Comparison of ENCODE assay signal across 9 cellular contexts in the genomic region with DNA sequence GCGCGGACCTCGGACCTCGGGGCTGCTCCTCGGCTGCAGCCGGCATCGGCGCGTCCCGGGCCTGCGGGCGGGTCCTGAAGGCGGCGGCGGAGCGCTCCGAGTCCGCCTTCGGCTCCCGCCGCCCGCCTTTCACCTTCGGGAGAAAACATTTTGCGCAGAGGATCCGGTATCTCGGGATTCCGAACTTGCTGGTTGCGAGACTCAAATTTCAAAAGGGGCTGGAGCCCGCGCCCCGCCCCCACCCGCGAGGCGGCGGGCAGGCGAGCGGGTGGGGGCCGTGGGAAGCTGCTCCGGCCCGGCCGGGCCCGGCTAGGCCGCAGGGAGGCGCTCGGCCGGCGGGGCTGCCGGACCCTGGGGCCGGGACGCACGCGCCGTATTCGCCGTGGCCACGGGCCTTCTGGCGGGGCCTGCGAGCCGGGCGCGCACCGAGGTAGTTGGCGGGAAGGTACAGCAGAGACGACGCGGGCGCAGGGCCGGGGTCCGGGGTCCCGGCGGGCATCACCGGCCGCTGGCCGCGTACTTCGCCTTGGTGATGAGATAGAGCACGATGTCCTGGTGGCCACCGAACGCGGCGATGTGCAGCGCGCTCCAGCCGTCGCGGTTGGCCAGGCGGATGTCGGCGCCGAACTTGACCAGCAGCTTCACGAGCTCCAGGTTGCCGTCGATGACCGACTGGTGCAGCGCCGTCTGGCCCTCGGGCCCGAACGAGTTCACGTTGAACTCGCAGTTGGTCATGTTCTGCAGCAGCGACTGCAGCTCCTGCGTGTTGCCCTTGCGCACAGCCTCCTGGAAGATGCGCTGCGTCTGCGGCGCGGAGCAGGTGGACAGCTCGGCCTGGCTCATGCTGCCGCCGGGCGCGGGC. TPM values are rescaled to one million over a fixed set of nuclear protein-coding genes. Genes with fewer than 3 reads are reported as not detected.
DNase-seq lines count a peak whose midpoint lies in the region; ATAC-seq and TF ChIP-seq lines count a peak whose summit lies in the region.
"Had no signal": no experiment of that assay in that cellular context is flagged by ENCODE, and none has a peak within 500 bp of the region (broad histone marks: within the 10 kb centered on the region; RNA-seq: fewer than 3 reads in every experiment).

No MANE protein-coding gene starts in this region.

- ATAC-seq in HG03025 (IDR thresholded peaks at IDR 0.05; ENCODE audit: low FRiP score, unreplicated experiment) (peak; percentile 32), upper lobe of left lung (ENCODE audit: low FRiP score in 2 of 2) (no peak)

- TF ChIP-seq EP300 in upper lobe of left lung (IDR thresholded peaks at IDR 0.05): no peak

- no peak for TF ChIP-seq POLR2A in upper lobe of left lung (IDR thresholded peaks at IDR 0.05)

- peaks cover 0 to 17% (median 4%) of the 10 kb centered on the region in 4 donors for H3K27me3 ChIP-seq in upper lobe of left lung

- TF ChIP-seq CTCF in choroid plexus epithelial cell (conservative IDR thresholded peaks at IDR 0.05; ENCODE audit: low read depth, low read length): no peak
- peak in 5 of 6 experiments; percentile 14 to 48 (median 29) for TF ChIP-seq CTCF in upper lobe of left lung (IDR thresholded peaks at IDR 0.05)

- peaks cover 60 to 92% (median 80%) of the 10 kb centered on the region in 4 donors for H3K4me1 ChIP-seq in upper lobe of left lung

- 0 to 1% methylated on average over 3 to 61 of the region's 114 CpGs for WGBS in upper lobe of left lung, 2 donors

- no peaks in the 10 kb centered on the region for H3K36me3 ChIP-seq in upper lobe of left lung

- DNase-seq in stimulated activated CD4-positive, alpha-beta T cell treated with anti-CD3 and anti-CD28 coated beads, Interleukin-4, amount 100 ng/mL, for 1 hour: peak; percentile 43
- DNase-seq in stimulated activated CD4-positive, alpha-beta T cell treated with anti-CD3 and anti-CD28 coated beads, Interleukin-4, amount 100 ng/mL, for 4 hours: no peak
- DNase-seq in RKO (ENCODE audit: low spot score): peak; percentile 88
- peak; percentile 66 for DNase-seq in choroid plexus epithelial cell (ENCODE audit: low read depth)
- DNase-seq in lung microvascular endothelial cell (ENCODE audit: low read depth in 2 of 2): peak; percentile 65 to 83
- peak in 1 of 2 donors; percentile 90 for DNase-seq in upper lobe of left lung
- no peak for DNase-seq in hepatic stellate cell (ENCODE audit: low spot score)

- H3K4me3 ChIP-seq in choroid plexus epithelial cell (ENCODE audit: low read depth, low read length): peak overlapping the region; percentile 47
- H3K4me3 ChIP-seq in upper lobe of left lung: peak overlapping the region; percentile 56 to 67 (median 59)

- no peaks in the 10 kb centered on the region for H3K9me3 ChIP-seq in upper lobe of left lung

- peak overlapping the region; percentile 72 to 91 (median 80) for H3K27ac ChIP-seq in upper lobe of left lung

RNA-seq across cellular contexts. Expression of gene NRARP, which starts 0.8 kb away (rescaled TPM):
- total RNA-seq in lung microvascular endothelial cell (18.7 and 28.3 TPM in 2 replicates), upper lobe of left lung (10 to 100 TPM in 3 of 6 donors, 1 to 10 TPM in 3; 3.1 to 26.9 (median 9.5) TPM)

RNA-seq across cellular contexts. Expression of gene TOR4A, which starts 23.8 kb away (rescaled TPM):
- 21.4 and 21.8 TPM in 2 replicates for total RNA-seq in lung microvascular endothelial cell
- 10 to 100 TPM; 31.5 to 62.6 (median 39.2) TPM for total RNA-seq in upper lobe of left lung

RNA-seq across cellular contexts. Expression of gene NELFB, which starts 46.2 kb away (rescaled TPM):
- total RNA-seq in lung microvascular endothelial cell (42.9 and 43.7 TPM in 2 replicates), upper lobe of left lung (10 to 100 TPM; 31.8 to 55.6 (median 49.8) TPM)

RNA-seq across cellular contexts. Expression of gene STPG3, which starts 50.2 kb away (rescaled TPM):
- total RNA-seq in lung microvascular endothelial cell (not detected in 2 replicates), upper lobe of left lung (under 1 TPM in 1 of 6 donors, not detected in 5; 0.23 TPM)
- total RNA-seq: renal cortical epithelial cell had no signal

Comparison
In these comparisons a context has a peak if more than half of its experiments do, and no peak if none do; other contexts are left out.
1. DNase-seq: peak in stimulated activated CD4-positive, alpha-beta T cell treated with anti-CD3 and anti-CD28 coated beads, Interleukin-4, amount 100 ng/mL, for 1 hour (single experiment), RKO (single experiment), choroid plexus epithelial cell (single experiment) and lung microvascular endothelial cell (2 of 2); none in stimulated activated CD4-positive, alpha-beta T cell treated with anti-CD3 and anti-CD28 coated beads, Interleukin-4, amount 100 ng/mL, for 4 hours (0 of 2) and hepatic stellate cell (single experiment).